Comparison of ENCODE assay signal across 11 cellular contexts in the genomic region with DNA sequence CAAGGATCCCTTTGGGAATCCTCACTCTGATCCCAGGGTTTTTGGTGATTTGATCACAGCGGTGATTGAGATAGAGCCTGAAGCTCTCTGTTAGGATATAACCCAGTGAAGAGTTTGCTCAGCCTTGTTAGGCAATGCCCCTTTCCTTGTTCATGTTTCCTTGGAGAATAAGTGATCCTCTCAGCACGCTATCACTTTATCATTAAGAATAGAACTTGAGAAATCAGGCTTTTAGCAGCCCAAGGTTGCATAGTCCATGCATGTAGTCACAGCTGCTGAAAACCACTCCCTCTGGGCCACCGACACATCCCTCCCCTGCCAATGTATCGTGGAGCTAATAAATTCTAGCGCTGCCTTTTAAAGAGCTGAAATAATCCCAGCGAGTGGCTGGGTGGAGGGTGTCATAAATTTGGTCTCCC.
A peak's percentile ranks its signal among the peaks of the same experiment; 100 is the strongest.
DNase-seq lines count a peak whose midpoint lies in the region; ATAC-seq, FAIRE-seq and TF ChIP-seq lines count a peak whose summit lies in the region.
"Had no signal": no experiment of that assay in that cellular context is flagged by ENCODE, and none has a peak within 500 bp of the region (broad histone marks: within the 10 kb centered on the region; RNA-seq: fewer than 3 reads in every experiment).

No MANE protein-coding gene starts in this region.

- H3K56ac ChIP-seq in IMR-90 (ENCODE audit: extremely low read depth, insufficient read depth, low read length), result no peak overlapping the region

- no peak overlapping the region for H2BK5ac ChIP-seq in IMR-90 (ENCODE audit: low read depth, low read length, poor library complexity, severe bottlenecking)

- TF ChIP-seq CTCF in IMR-90 (conservative IDR thresholded peaks at IDR 0.05; ENCODE audit: low read depth, low read length) (no peak), colonic mucosa (IDR thresholded peaks at IDR 0.05) (no peak), lung (IDR thresholded peaks at IDR 0.05; ENCODE audit: control extremely low read depth, extremely low read depth) (no peak), suprapubic skin (IDR thresholded peaks at IDR 0.05) (no peak), D721Med (IDR thresholded peaks at IDR 0.05; ENCODE audit: insufficient read depth, missing control alignments) (no peak)

- H2BK15ac ChIP-seq in IMR-90 (ENCODE audit: low read depth, low read length), result no peak overlapping the region

- no peak for TF ChIP-seq POLR2A in IMR-90 (IDR thresholded peaks at IDR 0.05; ENCODE audit: low read depth, low read length)
- TF ChIP-seq POLR2A in suprapubic skin (IDR thresholded peaks at IDR 0.05), result peak in 1 of 2 donors; percentile 15

- dilution Hi-C loops in IMR-90 (cut with HindIII; ENCODE audit: low sequenced_read_pairs, unreplicated experiment), result no loop called here

- peak; percentile 38 for DNase-seq in IMR-90
- DNase-seq in colonic mucosa, result no peak
- DNase-seq in lung (ENCODE audit: low spot score), result no peak
- DNase-seq in suprapubic skin (ENCODE audit: low spot score in 2 of 2), result no peak
- DNase-seq in activated gamma-delta T cell (lab: John Stamatoyannopoulos, UW), result no peak
- no peak for DNase-seq in COLO829 (ENCODE audit: low spot score)
- DNase-seq in COLO668 (lab: John Stamatoyannopoulos, UW; ENCODE audit: unreplicated experiment), result no peak
- DNase-seq in D721Med (ENCODE audit: insufficient read length, low spot score), result no peak
- DNase-seq: activated effector memory CD4-positive, alpha-beta T cell treated with Interleukin-2 at 50 U/mL for 16 hours; PC-3; stimulated activated naive CD8-positive, alpha-beta T cell treated with anti-CD3 and anti-CD28 coated beads, Interleukin-15, amount 100 ng/mL, for 72 hours had no signal

- H2BK20ac ChIP-seq in IMR-90 (ENCODE audit: low read depth, low read length), result no peak overlapping the region

- H3K9me3 ChIP-seq in IMR-90 (ENCODE audit: control insufficient read depth, insufficient read depth, low read length) (no peaks in the 10 kb centered on the region), colonic mucosa (no peaks in the 10 kb centered on the region), lung (ENCODE audit: control insufficient read depth in 2 of 2, insufficient read depth in 1 of 2, low read length in 1 of 2) (no peaks in the 10 kb centered on the region), suprapubic skin (no peaks in the 10 kb centered on the region)

- no peak overlapping the region for H3K23ac ChIP-seq in IMR-90 (ENCODE audit: low read depth, low read length)

- H3K27me3 ChIP-seq in IMR-90 (ENCODE audit: control insufficient read depth, insufficient read depth, low read length), result no peaks in the 10 kb centered on the region
- no peaks in the 10 kb centered on the region for H3K27me3 ChIP-seq in colonic mucosa
- H3K27me3 ChIP-seq in lung (ENCODE audit: control insufficient read depth, insufficient read depth), result no peaks in the 10 kb centered on the region
- H3K27me3 ChIP-seq in suprapubic skin, result no peaks in the 10 kb centered on the region

- H3K4me1 ChIP-seq in IMR-90 (ENCODE audit: control insufficient read depth, insufficient read depth, low read length), result no peaks in the 10 kb centered on the region
- H3K4me1 ChIP-seq in colonic mucosa, result no peaks in the 10 kb centered on the region
- H3K4me1 ChIP-seq in lung (ENCODE audit: control insufficient read depth in 2 of 2, insufficient read depth in 2 of 2, low read length in 2 of 2), result peaks cover 1 to 2% of the 10 kb centered on the region in 2 donors
- H3K4me1 ChIP-seq in suprapubic skin, result peaks cover 13% of the 10 kb centered on the region

- CTCF ChIA-PET in IMR-90 (lab: Yijun Ruan, JAX), result no interaction called here

- H4K5ac ChIP-seq in IMR-90 (ENCODE audit: low read depth, low read length), result no peak overlapping the region

- POLR2A ChIA-PET in IMR-90 (lab: Charles Lee; ENCODE audit: unreplicated experiment), result no interaction called here

- H3K9me1 ChIP-seq in IMR-90 (ENCODE audit: insufficient read depth, low read length), result no peaks in the 10 kb centered on the region

- no peak for TF ChIP-seq RAD21 in IMR-90 (IDR thresholded peaks at IDR 0.05; ENCODE audit: low read length)

- no TSS peak for BruUV-seq in IMR-90 (replicated peaks; lab: Mats Ljungman, UMichigan)

- H3K4me3 ChIP-seq in IMR-90 (ENCODE audit: insufficient read depth, low read depth, low read length) (no peak overlapping the region), colonic mucosa (no peak overlapping the region), lung (no peak overlapping the region), suprapubic skin (peak overlapping the region; percentile 8)

- H4K8ac ChIP-seq in IMR-90 (ENCODE audit: low read depth in 2 of 2, low read length in 2 of 2), result no peak overlapping the region

- no peaks in the 10 kb centered on the region; the same call in 1 of the 2 replicates for H4K20me1 ChIP-seq in IMR-90 (ENCODE audit: insufficient read depth, low read length)

- H3K4ac ChIP-seq in IMR-90 (ENCODE audit: low read depth, low read length), result no peak overlapping the region

- H2AK9ac ChIP-seq in IMR-90 (replicated peaks; ENCODE audit: low read depth, low read length, poor library complexity), result no peak overlapping the region

- H2BK120ac ChIP-seq in IMR-90 (ENCODE audit: low read depth, low read length), result no peak overlapping the region

- no peak overlapping the region for H3K4me2 ChIP-seq in IMR-90 (ENCODE audit: low read depth, low read length)

- FAIRE-seq in D721Med (lab: Jason Lieb, UNC), result no peak

- in situ Hi-C loops in IMR-90 (cut with MboI; ENCODE audit: low sequenced_read_pairs), result no loop called here

- H4K91ac ChIP-seq in IMR-90 (ENCODE audit: insufficient read depth, low read depth, low read length), result no peak overlapping the region

- H3K79me1 ChIP-seq in IMR-90 (ENCODE audit: low read depth in 1 of 2, low read length in 2 of 2), result no peaks in the 10 kb centered on the region; a peak in 1 of 4 replicates

- ATAC-seq in IMR-90 (ENCODE audit: low read depth), result no peak
- peak; percentile 41 for ATAC-seq in lung (ENCODE audit: insufficient read depth, low FRiP score)
- ATAC-seq: PC-3; stimulated activated naive CD8-positive, alpha-beta T cell treated with anti-CD3 and anti-CD28 coated beads, Interleukin-15, amount 100 ng/mL, for 72 hours had no signal

- 60% methylated on average over 1 of the region's 6 CpGs; no CpG with 5 or more reads in 1 of the 2 experiments for WGBS in IMR-90 (ENCODE audit: extremely low coverage in 2 of 2, insufficient read length in 1 of 2), 2 experiments
- WGBS in lung, 2 donors, result 71 to 79% methylated on average over 6 of the region's 6 CpGs
- 50% methylated on average over 6 of the region's 6 CpGs for WGBS in suprapubic skin

- H3K14ac ChIP-seq in IMR-90 (replicated peaks; ENCODE audit: low read depth, low read length), result no peak overlapping the region

- H3K36me3 ChIP-seq in IMR-90 (ENCODE audit: control insufficient read depth, insufficient read depth, low read length) (no peaks in the 10 kb centered on the region), colonic mucosa (no peaks in the 10 kb centered on the region), lung (ENCODE audit: control insufficient read depth in 2 of 2, insufficient read depth in 2 of 2, low read length in 2 of 2) (no peaks in the 10 kb centered on the region), suprapubic skin (no peaks in the 10 kb centered on the region)

- no peak overlapping the region for H2AK5ac ChIP-seq in IMR-90 (ENCODE audit: low read depth, low read length)

- intact Hi-C loops in IMR-90 (cut with micrococcal nuclease), result no loop called here
- intact Hi-C loops in colonic mucosa (cut with DNase I), result no loop called here

- H2AFZ ChIP-seq in IMR-90 (replicated peaks; ENCODE audit: low read length, poor library complexity), result no peak overlapping the region

- TF ChIP-seq EP300 in suprapubic skin (IDR thresholded peaks at IDR 0.05), result no peak

- no peak overlapping the region for H3K27ac ChIP-seq in IMR-90 (ENCODE audit: insufficient read depth, low read length)
- H3K27ac ChIP-seq in colonic mucosa, result peak overlapping the region; percentile 29
- no peak overlapping the region for H3K27ac ChIP-seq in lung (ENCODE audit: low read depth in 1 of 2, low read length in 1 of 2)
- H3K27ac ChIP-seq in suprapubic skin, result peak overlapping the region; percentile 7

- H3K9ac ChIP-seq in IMR-90 (ENCODE audit: low read depth, low read length) (no peak overlapping the region), colonic mucosa (ENCODE audit: low read depth in 2 of 2, low read length in 2 of 2) (no peak overlapping the region)

- no peak overlapping the region for H3K18ac ChIP-seq in IMR-90 (ENCODE audit: low read depth, low read length)

TF ChIP-seq in IMR-90, 13 proteins besides CTCF, POLR2A, EP300 and RAD21 (continues in another document):
- TF ChIP-seq NFE2L2 (IDR thresholded peaks at IDR 0.05; ENCODE audit: low read depth, low read length) (no peak), BHLHE40 (IDR thresholded peaks at IDR 0.05; ENCODE audit: low read depth, low read length) (no peak), SMC3 (IDR thresholded peaks at IDR 0.05; ENCODE audit: low read depth, low read length) (no peak), FOS (IDR thresholded peaks at IDR 0.05; ENCODE audit: low read depth, low read length) (no peak), CHD1 (IDR thresholded peaks at IDR 0.05; ENCODE audit: low read depth, low read length) (no peak), CEBPB (IDR thresholded peaks at IDR 0.05; ENCODE audit: low read depth, low read length) (no peak), MAFK (IDR thresholded peaks at IDR 0.05; ENCODE audit: low read depth, low read length) (no peak), MXI1 (IDR thresholded peaks at IDR 0.05; ENCODE audit: borderline replicate concordance, low read depth, low read length) (no peak), MAZ (IDR thresholded peaks at IDR 0.05; ENCODE audit: borderline replicate concordance, low read depth, low read length) (no peak), RFX5 (IDR thresholded peaks at IDR 0.05; ENCODE audit: low read depth, low read length) (no peak), RCOR1 (IDR thresholded peaks at IDR 0.05; ENCODE audit: insufficient replicate concordance, low read length) (no peak)
- TF ChIP-seq, protein P1, sequence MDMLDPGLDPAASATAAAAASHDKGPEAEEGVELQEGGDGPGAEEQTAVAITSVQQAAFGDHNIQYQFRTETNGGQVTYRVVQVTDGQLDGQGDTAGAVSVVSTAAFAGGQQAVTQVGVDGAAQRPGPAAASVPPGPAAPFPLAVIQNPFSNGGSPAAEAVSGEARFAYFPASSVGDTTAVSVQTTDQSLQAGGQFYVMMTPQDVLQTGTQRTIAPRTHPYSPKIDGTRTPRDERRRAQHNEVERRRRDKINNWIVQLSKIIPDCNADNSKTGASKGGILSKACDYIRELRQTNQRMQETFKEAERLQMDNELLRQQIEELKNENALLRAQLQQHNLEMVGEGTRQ (IDR thresholded peaks at IDR 0.05; ENCODE audit: low read depth, low read length), result no peak

Comparison
In these comparisons a context has a peak if more than half of its experiments do, and no peak if none do; other contexts are left out.
1. H3K27ac ChIP-seq: peak in colonic mucosa (single experiment) and suprapubic skin (single experiment); none in IMR-90 (single experiment) and lung (0 of 2).